23 cellular contexts compared by ENCODE assay signal in the genomic region with DNA sequence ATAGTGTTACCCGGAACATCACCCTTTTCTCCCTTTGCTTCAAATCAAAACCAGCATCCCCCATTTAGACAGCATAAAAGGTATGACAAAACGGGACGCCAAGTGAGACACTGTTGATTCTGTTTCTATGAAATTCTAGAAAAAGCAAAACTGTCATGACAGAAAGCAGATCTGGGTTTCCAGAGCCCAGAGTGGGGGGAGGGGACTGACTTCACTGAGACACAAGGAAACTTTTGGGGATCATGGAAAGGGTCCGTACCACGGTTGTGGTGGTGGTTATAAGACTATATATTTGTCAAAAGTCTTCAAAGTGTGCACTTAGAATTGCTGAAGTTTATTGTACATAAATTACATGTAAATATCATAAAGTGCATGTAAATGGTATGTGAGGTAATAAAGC.
A peak's percentile ranks its signal among the peaks of the same experiment; 100 is the strongest.
DNase-seq lines count a peak whose midpoint lies in the region; ATAC-seq, FAIRE-seq and TF ChIP-seq lines count a peak whose summit lies in the region.
"Had no signal": no experiment of that assay in that cellular context is flagged by ENCODE, and none has a peak within 500 bp of the region (broad histone marks: within the 10 kb centered on the region; RNA-seq: fewer than 3 reads in every experiment).

No MANE protein-coding gene starts in this region.

- no peaks in the 10 kb centered on the region for H3K9me2 ChIP-seq in GM23248 (ENCODE audit: insufficient read depth)

- H2AFZ ChIP-seq in GM23248: no peak overlapping the region
- H2AFZ ChIP-seq in astrocyte (ENCODE audit: low read depth, low read length): no peak overlapping the region
- H2AFZ ChIP-seq in smooth muscle cell (ENCODE audit: low read depth): no peak overlapping the region
- H2AFZ ChIP-seq in HepG2 (ENCODE audit: low read length): no peak overlapping the region

- TF ChIP-seq POLR2A in HepG2 (IDR thresholded peaks at IDR 0.05; ENCODE audit: insufficient read depth in 1 of 2, low read depth in 2 of 2, low read length in 2 of 2): no peak

- H3K9me3 ChIP-seq in GM23248 (ENCODE audit: low read depth) (no peaks in the 10 kb centered on the region), astrocyte (ENCODE audit: insufficient read depth, low read depth, low read length) (no peaks in the 10 kb centered on the region), smooth muscle cell (replicated peaks; ENCODE audit: low read depth) (no peaks in the 10 kb centered on the region), HepG2 (ENCODE audit: low read length) (no peaks in the 10 kb centered on the region)
- H3K9me3 ChIP-seq: colonic mucosa had no signal

- BruUV-seq in HepG2 (replicated peaks; lab: Mats Ljungman, UMichigan): no TSS peak

- no peak overlapping the region for H3K4me3 Mint-ChIP-seq in astrocyte (ENCODE audit: unreplicated experiment)
- no peak overlapping the region for H3K4me3 Mint-ChIP-seq in mesothelial cell of epicardium
- H3K4me3 Mint-ChIP-seq: activated T-cell treated with anti-CD3 and anti-CD28 coated beads, Interleukin-2, amount 50 U/mL, for 72 hours; HFFc6; nephron progenitor cell had no signal

- H3K27ac ChIP-seq in GM23248: no peak overlapping the region
- no peak overlapping the region for H3K27ac ChIP-seq in astrocyte (ENCODE audit: low read depth, low read length)
- H3K27ac ChIP-seq in smooth muscle cell (ENCODE audit: low read depth): peak overlapping the region; percentile 87
- no peak overlapping the region for H3K27ac ChIP-seq in HepG2 (ENCODE audit: extremely low read length, insufficient read depth, low read length)
- H3K27ac ChIP-seq: HL-60 had no signal

- H3K36me3 Mint-ChIP-seq in astrocyte (ENCODE audit: low read depth, unreplicated experiment): peaks cover 2% of the 10 kb centered on the region
- no peaks in the 10 kb centered on the region for H3K36me3 Mint-ChIP-seq in mesothelial cell of epicardium
- H3K36me3 Mint-ChIP-seq: brain, CD14-positive monocyte had no signal

- H3K27ac Mint-ChIP-seq in astrocyte (ENCODE audit: unreplicated experiment) (no peak overlapping the region), mesothelial cell of epicardium (peak overlapping the region; percentile 79)
- H3K27ac Mint-ChIP-seq: activated T-cell treated with anti-CD3 and anti-CD28 coated beads, Interleukin-2, amount 50 U/mL, for 72 hours; CD14-positive monocyte; HFFc6; nephron progenitor cell had no signal

- CTCF ChIA-PET in HepG2 (lab: Yijun Ruan, JAX; ENCODE audit: low intra/inter-chr PET ratio, low total read pairs): no interaction called here

- H4K20me1 ChIP-seq in GM23248 (ENCODE audit: insufficient read depth) (no peaks in the 10 kb centered on the region), astrocyte (ENCODE audit: insufficient read depth, low read length) (no peaks in the 10 kb centered on the region), smooth muscle cell (ENCODE audit: low read depth) (no peaks in the 10 kb centered on the region), HepG2 (ENCODE audit: insufficient read depth, low read length) (no peaks in the 10 kb centered on the region)

- H3K36me3 ChIP-seq in GM23248 (ENCODE audit: low read depth) (no peaks in the 10 kb centered on the region), astrocyte (ENCODE audit: insufficient read depth, low read length) (no peaks in the 10 kb centered on the region), smooth muscle cell (ENCODE audit: low read depth) (no peaks in the 10 kb centered on the region), HepG2 (replicated peaks in 1 of 2; ENCODE audit: control insufficient read depth in 1 of 2, insufficient read depth in 2 of 2, low read length in 2 of 2) (peaks cover 0 to 3% of the 10 kb centered on the region in 2 experiments; a peak in 2 of 5 replicates)
- H3K36me3 ChIP-seq: colonic mucosa had no signal

- peak; percentile 2 for DNase-seq in GM23248
- DNase-seq in astrocyte (ENCODE audit: low read depth): no peak
- no peak for DNase-seq in mesothelial cell of epicardium (ENCODE audit: low spot score in 2 of 2, unreplicated experiment in 2 of 2)
- no peak for DNase-seq in smooth muscle cell (lab: John Stamatoyannopoulos, UW; ENCODE audit: unreplicated experiment)
- no peak for DNase-seq in HepG2 (ENCODE audit: low spot score)
- no peak for DNase-seq in globus pallidus (ENCODE audit: low spot score)
- DNase-seq in stimulated activated CD4-positive, alpha-beta T cell treated with anti-CD3 and anti-CD28 coated beads, Interleukin-2, amount 100 ng/mL, for 24 hours: no peak
- DNase-seq: activated CD4-positive, alpha-beta T cell treated with anti-CD3 and anti-CD28 coated beads for 1 hour; activated naive CD4-positive, alpha-beta T cell treated with anti-CD3 and anti-CD28 coated beads, Interleukin-2, amount 50 U/mL, for 16 hours; activated T-cell treated with anti-CD3 and anti-CD28 coated beads, Interleukin-2, amount 50 U/mL, for 72 hours; colonic mucosa; DMS 273 treated with DMSO at 0.1 percent for 48 hours; NCI-H1436; NCI-H2171 treated with DMSO at 0.1 percent for 48 hours; NCI-H69; nephron progenitor cell; SW 1271 had no signal

- TF ChIP-seq CTCF in astrocyte (IDR thresholded peaks at IDR 0.05; ENCODE audit: insufficient read depth, low read depth, low read length): no peak
- TF ChIP-seq CTCF in mesothelial cell of epicardium (IDR thresholded peaks at IDR 0.05; ENCODE audit: unreplicated experiment): no peak
- TF ChIP-seq CTCF in smooth muscle cell (IDR thresholded peaks at IDR 0.05; ENCODE audit: borderline replicate concordance, insufficient read depth, poor library complexity, severe bottlenecking): no peak
- no peak for TF ChIP-seq CTCF in HepG2 (CRISPR knock-in tag; IDR thresholded peaks at IDR 0.05)

- no peak overlapping the region for H3K9ac ChIP-seq in GM23248
- no peak overlapping the region for H3K9ac ChIP-seq in astrocyte (ENCODE audit: low read length)
- peak overlapping the region; percentile 45 for H3K9ac ChIP-seq in smooth muscle cell (ENCODE audit: low read depth)
- no peak overlapping the region for H3K9ac ChIP-seq in HepG2 (ENCODE audit: insufficient read depth, low read depth, low read length)

- FAIRE-seq in astrocyte (lab: Jason Lieb, UNC) (no peak), HepG2 (lab: Jason Lieb, UNC) (no peak)
- FAIRE-seq: G401.6 had no signal

- H3K27me3 Mint-ChIP-seq in astrocyte (ENCODE audit: low read depth, unreplicated experiment): peaks cover 10% of the 10 kb centered on the region
- H3K27me3 Mint-ChIP-seq in mesothelial cell of epicardium (ENCODE audit: low read depth): peaks cover 3% of the 10 kb centered on the region
- H3K27me3 Mint-ChIP-seq: brain had no signal

- intact Hi-C loops in HepG2 (cut with micrococcal nuclease; ENCODE audit: unreplicated experiment): no loop called here

- H3K9me3 Mint-ChIP-seq in astrocyte (ENCODE audit: unreplicated experiment) (peaks cover 1% of the 10 kb centered on the region), mesothelial cell of epicardium (no peaks in the 10 kb centered on the region)
- H3K9me3 Mint-ChIP-seq: activated T-cell treated with anti-CD3 and anti-CD28 coated beads, Interleukin-2, amount 50 U/mL, for 72 hours; brain; HFFc6; nephron progenitor cell had no signal

- H3K4me1 ChIP-seq in GM23248 (ENCODE audit: insufficient read depth) (peaks cover 14% of the 10 kb centered on the region), astrocyte (ENCODE audit: insufficient read depth, low read length) (peaks cover 4% of the 10 kb centered on the region), smooth muscle cell (ENCODE audit: low read depth) (peaks cover 10% of the 10 kb centered on the region), HepG2 (ENCODE audit: insufficient read depth, low read length) (no peaks in the 10 kb centered on the region)
- H3K4me1 ChIP-seq: colonic mucosa had no signal

- 0 out of 2 replicates have a peak, but pooled peaks cover 10% of the 10 kb centered on the region for H3F3A ChIP-seq in GM23248 (ENCODE audit: insufficient read depth)
- peaks cover 22% of the 10 kb centered on the region for H3F3A ChIP-seq in smooth muscle cell (ENCODE audit: low read depth)

- H3K4me3 ChIP-seq in GM23248: no peak overlapping the region
- no peak overlapping the region for H3K4me3 ChIP-seq in astrocyte (ENCODE audit: insufficient read depth, low read depth, low read length)
- H3K4me3 ChIP-seq in smooth muscle cell: peak overlapping the region; percentile 25
- H3K4me3 ChIP-seq in HepG2 (replicated peaks in 1 of 3; ENCODE audit: insufficient read depth in 1 of 3, low read depth in 2 of 3, low read length in 3 of 3): no peak overlapping the region
- H3K4me3 ChIP-seq: colonic mucosa had no signal

- TF ChIP-seq RAD21 in HepG2 (CRISPR knock-in tag; IDR thresholded peaks at IDR 0.05): no peak

- H3K4me1 Mint-ChIP-seq in astrocyte (ENCODE audit: low read depth, unreplicated experiment): no peaks in the 10 kb centered on the region
- peaks cover 41% of the 10 kb centered on the region for H3K4me1 Mint-ChIP-seq in mesothelial cell of epicardium

- no peaks in the 10 kb centered on the region for H3K79me2 ChIP-seq in GM23248 (ENCODE audit: insufficient read depth)
- H3K79me2 ChIP-seq in astrocyte (ENCODE audit: insufficient read depth, low read length): no peaks in the 10 kb centered on the region
- no peaks in the 10 kb centered on the region for H3K79me2 ChIP-seq in smooth muscle cell (ENCODE audit: low read depth)
- H3K79me2 ChIP-seq in HepG2 (ENCODE audit: insufficient read depth, low read length): no peaks in the 10 kb centered on the region

- ATAC-seq in HG02938 (IDR thresholded peaks at IDR 0.05; ENCODE audit: unreplicated experiment) (no peak), HepG2 (no peak)
- ATAC-seq: activated T-cell treated with anti-CD3 and anti-CD28 coated beads, Interleukin-2, amount 50 U/mL, for 72 hours had no signal

- 4 to 6% methylated on average over 5 of the region's 5 CpGs for WGBS in GM23248 (ENCODE audit: low coverage in 1 of 2, low lambda C conversion rate in 2 of 2, missing lambda C conversion rate in 2 of 2), 2 experiments
- WGBS in smooth muscle cell (ENCODE audit: low lambda C conversion rate): 53% methylated on average over 5 of the region's 5 CpGs
- 88% methylated on average over 5 of the region's 5 CpGs for WGBS in HepG2 (ENCODE audit: low lambda C conversion rate)

- TF ChIP-seq EP300 in HepG2 (IDR thresholded peaks at IDR 0.05; ENCODE audit: low read depth in 2 of 2, low read length in 2 of 2): no peak
- no peak for TF ChIP-seq EP300 in HepG2 (CRISPR knock-in tag; IDR thresholded peaks at IDR 0.05; ENCODE audit: borderline replicate concordance)

- H3K27me3 ChIP-seq in GM23248 (replicated peaks; ENCODE audit: insufficient read depth) (no peaks in the 10 kb centered on the region), astrocyte (ENCODE audit: insufficient read depth, low read length) (no peaks in the 10 kb centered on the region), smooth muscle cell (ENCODE audit: low read depth) (no peaks in the 10 kb centered on the region), HepG2 (ENCODE audit: control insufficient read depth in 1 of 2, insufficient read depth in 2 of 2, low read length in 2 of 2) (no peaks in the 10 kb centered on the region)
- H3K27me3 ChIP-seq: colonic mucosa had no signal

- in situ Hi-C loops in GM23248 (cut with MboI) (no loop called here), HepG2 (cut with HindIII; ENCODE audit: extremely low pct_ligation_motif_present, low pct_unique_long_range_greater_than_20kb) (no loop called here)

- POLR2A ChIA-PET in HepG2 (lab: Yijun Ruan, JAX): no interaction called here

- H3K4me2 ChIP-seq in GM23248 (ENCODE audit: unreplicated experiment) (peak overlapping the region; percentile 17), astrocyte (ENCODE audit: low read length) (peak overlapping the region; percentile 32), smooth muscle cell (peak overlapping the region; percentile 80), HepG2 (ENCODE audit: low read depth, low read length) (no peak overlapping the region)
